In the genomic region with DNA sequence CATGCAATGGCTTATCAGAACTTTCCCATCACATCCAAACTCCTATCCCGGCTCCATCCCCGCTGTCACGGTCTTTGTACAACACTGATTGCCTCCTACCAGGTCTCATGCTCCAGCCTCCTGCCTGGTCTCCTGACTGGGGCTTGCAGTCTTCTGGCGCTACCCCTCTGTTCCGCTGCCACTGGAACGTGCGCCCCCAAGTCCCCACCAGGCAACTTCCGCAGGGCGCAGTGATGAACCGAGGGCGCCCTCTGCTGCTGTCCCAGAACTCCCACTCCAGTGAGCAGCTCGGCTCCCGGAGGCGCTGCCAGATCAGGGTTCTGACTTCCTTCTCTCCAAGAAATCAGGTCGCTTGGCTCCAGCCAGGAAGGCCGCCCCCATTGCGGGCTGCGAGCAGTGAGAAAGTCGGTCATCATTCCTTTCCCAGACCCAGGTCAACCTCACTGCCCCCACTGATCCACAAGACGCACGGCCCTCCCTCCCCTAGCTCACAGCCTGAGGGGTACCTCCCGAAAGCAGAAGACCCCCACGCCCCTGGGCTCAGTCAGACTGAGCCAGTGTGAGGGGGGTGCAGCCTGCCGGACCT, we compare ENCODE assay signal across 10 cellular contexts. TPM values are rescaled to one million over a fixed set of nuclear protein-coding genes. Genes with fewer than 3 reads are reported as not detected.
DNase-seq lines count a peak whose midpoint lies in the region; ATAC-seq and TF ChIP-seq lines count a peak whose summit lies in the region.
"Had no signal": no experiment of that assay in that cellular context is flagged by ENCODE, and none has a peak within 500 bp of the region (broad histone marks: within the 10 kb centered on the region; RNA-seq: fewer than 3 reads in every experiment).

No MANE protein-coding gene starts in this region.

- H3K36me3 Mint-ChIP-seq in CD4-positive, alpha-beta memory T cell = no peaks in the 10 kb centered on the region
- H3K36me3 Mint-ChIP-seq: IgD-negative memory B cell had no signal

- no peak overlapping the region for H3K27ac ChIP-seq in CD4-positive, alpha-beta memory T cell (ENCODE audit: low read depth, low read length)

- ATAC-seq in GM21619 (IDR thresholded peaks at IDR 0.05; ENCODE audit: unreplicated experiment) = no peak

- intact Hi-C loops in CD4-positive, alpha-beta memory T cell (cut with micrococcal nuclease) = loop anchor here (1.0 kb wide), 1 partner anchor 71 kb away; no protein-coding TSS in a partner anchor

- no peaks in the 10 kb centered on the region for H3K4me1 ChIP-seq in CD4-positive, alpha-beta memory T cell (ENCODE audit: insufficient read depth, low read length)

- H3K4me1 Mint-ChIP-seq in CD4-positive, alpha-beta memory T cell = peaks cover 0 to 6% (median 0%) of the 10 kb centered on the region in 4 donors
- H3K4me1 Mint-ChIP-seq: IgD-negative memory B cell had no signal

- TF ChIP-seq CTCF in kidney epithelial cell (IDR thresholded peaks at IDR 0.05; ENCODE audit: insufficient read depth, low read length, poor library complexity, severe bottlenecking) = peak; percentile 92

- H3K27me3 Mint-ChIP-seq in CD4-positive, alpha-beta memory T cell = peaks cover 27 to 35% of the 10 kb centered on the region in 2 donors

- H3K36me3 ChIP-seq in CD4-positive, alpha-beta memory T cell (ENCODE audit: insufficient read depth, low read length) = no peaks in the 10 kb centered on the region
- H3K36me3 ChIP-seq in kidney epithelial cell (ENCODE audit: control insufficient read depth, insufficient read depth, low read length) = no peaks in the 10 kb centered on the region

- no peaks in the 10 kb centered on the region for H3K9me3 Mint-ChIP-seq in CD4-positive, alpha-beta memory T cell

- DNase-seq in CD4-positive, alpha-beta memory T cell = peak in 3 of 5 donors; percentile 16 to 26 (median 20)
- DNase-seq in HT-29 (ENCODE audit: low spot score) = peak; percentile 29
- peak; percentile 65 for DNase-seq in SK-N-DZ (ENCODE audit: low spot score)
- peak; percentile 71 for DNase-seq in cerebellum (ENCODE audit: low spot score)
- no peak for DNase-seq in kidney epithelial cell (ENCODE audit: low read depth)
- DNase-seq in stimulated activated CD4-positive, alpha-beta T cell treated with anti-CD3 and anti-CD28 coated beads, Interleukin-4, amount 100 ng/mL, for 24 hours = peak; percentile 42
- DNase-seq in epidermal melanocyte (ENCODE audit: insufficient read length, low spot score) = no peak

- CTCF ChIA-PET in CD4-positive, alpha-beta memory T cell (lab: Charles Lee; ENCODE audit: partially characterized antibody) = interaction anchor here (1.0 to 3.8 kb wide), 6 partner anchors 8 to 165 kb away, joined by 3 to 38 read pairs (median 4); no protein-coding TSS in a partner anchor

- no peaks in the 10 kb centered on the region for H3K27me3 ChIP-seq in CD4-positive, alpha-beta memory T cell (ENCODE audit: insufficient read depth, low read length)
- peaks cover 5% of the 10 kb centered on the region for H3K27me3 ChIP-seq in kidney epithelial cell (ENCODE audit: control insufficient read depth, insufficient read depth, low read length)

- no peaks in the 10 kb centered on the region for H3K9me3 ChIP-seq in CD4-positive, alpha-beta memory T cell (ENCODE audit: control insufficient read depth in 1 of 2, low read length in 2 of 2)

- H3K4me3 ChIP-seq in CD4-positive, alpha-beta memory T cell (ENCODE audit: low read length in 2 of 2) = no peak overlapping the region
- no peak overlapping the region for H3K4me3 ChIP-seq in kidney epithelial cell (ENCODE audit: low read depth, low read length)

- POLR2A ChIA-PET in CD4-positive, alpha-beta memory T cell (lab: Charles Lee; ENCODE audit: partially characterized antibody) = no interaction called here

- H3K27ac Mint-ChIP-seq in CD4-positive, alpha-beta memory T cell = peak overlapping the region in 2 of 7 donors; percentile 18 to 62
- H3K27ac Mint-ChIP-seq: IgD-negative memory B cell had no signal

- no peak overlapping the region for H3K4me3 Mint-ChIP-seq in CD4-positive, alpha-beta memory T cell
- H3K4me3 Mint-ChIP-seq: IgD-negative memory B cell had no signal

RNA-seq across cellular contexts. Expression of a gene that starts 43.9 kb away (rescaled TPM):
- total RNA-seq in CD4-positive, alpha-beta memory T cell = 10 to 100 TPM; 10.9 to 12.8 TPM
- polyA plus RNA-seq in CD4-positive, alpha-beta memory T cell = 10 to 100 TPM in 1 of 2 donors, 1 to 10 TPM in 1; 6.4 to 11.6 TPM
- 13.9 and 14.6 TPM in 2 replicates for total RNA-seq in HT-29 (2014; rRNA removed; shearing (Covaris generic))
- 7.7 and 9.7 TPM in 2 replicates for polyA plus RNA-seq in SK-N-DZ (2014; cell fraction: cytosol; rRNA removed)
- polyA plus RNA-seq in SK-N-DZ (2014; cell fraction: nucleus; rRNA removed) = 5.4 and 7.2 TPM in 2 replicates
- 6.9 TPM for total RNA-seq in cerebellum
- 33.3 and 43.6 TPM in 2 replicates for total RNA-seq in kidney epithelial cell

RNA-seq across cellular contexts. Expression of a gene that starts 45.7 kb away (rescaled TPM):
- not detected for total RNA-seq in CD4-positive, alpha-beta memory T cell
- polyA plus RNA-seq in CD4-positive, alpha-beta memory T cell = not detected
- not detected in 2 replicates for total RNA-seq in HT-29 (2014; rRNA removed; shearing (Covaris generic))
- polyA plus RNA-seq in SK-N-DZ (2014; cell fraction: cytosol; rRNA removed) = not detected in 2 replicates
- polyA plus RNA-seq in SK-N-DZ (2014; cell fraction: nucleus; rRNA removed) = not detected in 2 replicates
- not detected for total RNA-seq in cerebellum
- not detected in 2 replicates for total RNA-seq in kidney epithelial cell
- total RNA-seq: mononuclear cell had no signal
- polyA plus RNA-seq: IgD-negative memory B cell had no signal

RNA-seq across cellular contexts. Expression of a gene that starts 57.4 kb away (rescaled TPM):
- total RNA-seq in CD4-positive, alpha-beta memory T cell = 10 to 100 TPM; 38.4 to 38.9 TPM
- 10 to 100 TPM; 21.3 to 23.5 TPM for polyA plus RNA-seq in CD4-positive, alpha-beta memory T cell
- total RNA-seq in HT-29 (2014; rRNA removed; shearing (Covaris generic)) = 40.3 and 45.9 TPM in 2 replicates
- polyA plus RNA-seq in SK-N-DZ (2014; cell fraction: cytosol; rRNA removed) = 34.7 and 39.5 TPM in 2 replicates
- polyA plus RNA-seq in SK-N-DZ (2014; cell fraction: nucleus; rRNA removed) = 48.3 and 75.5 TPM in 2 replicates
- total RNA-seq in cerebellum (19.3 TPM), kidney epithelial cell (30.2 and 33.6 TPM in 2 replicates)

Comparison
In these comparisons a context has a peak if more than half of its experiments do, and no peak if none do; other contexts are left out.
1. DNase-seq: peak in CD4-positive, alpha-beta memory T cell (3 of 5), HT-29 (single experiment), SK-N-DZ (single experiment), cerebellum (single experiment) and stimulated activated CD4-positive, alpha-beta T cell treated with anti-CD3 and anti-CD28 coated beads, Interleukin-4, amount 100 ng/mL, for 24 hours (single experiment); none in kidney epithelial cell (single experiment) and epidermal melanocyte (single experiment).